ENCODE assay signal across 5 cellular contexts in the genomic region with DNA sequence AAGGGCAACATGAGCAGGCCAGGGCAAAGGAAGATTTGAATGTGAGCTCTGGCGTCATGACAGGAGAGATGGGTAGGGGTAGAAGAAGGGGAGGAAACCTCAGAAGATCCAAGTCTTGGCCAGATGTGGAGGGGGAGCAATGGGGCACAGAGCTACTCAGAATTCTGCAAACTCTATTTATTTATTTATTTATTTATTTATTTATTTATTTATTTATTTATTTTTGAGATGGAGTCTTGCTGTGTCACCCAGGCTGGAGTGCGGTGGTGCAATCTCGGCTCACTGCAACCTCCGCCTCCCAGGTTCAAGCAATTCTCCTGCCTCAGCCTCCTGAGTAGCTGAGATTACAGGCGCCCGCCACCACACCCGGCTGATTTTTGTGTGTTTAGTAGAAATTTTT. TPM values are rescaled to one million over a fixed set of nuclear protein-coding genes. Genes with fewer than 3 reads are reported as not detected.
"Had no signal": no experiment of that assay in that cellular context is flagged by ENCODE, and none has a peak within 500 bp of the region (broad histone marks: within the 10 kb centered on the region; RNA-seq: fewer than 3 reads in every experiment).

No MANE protein-coding gene starts in this region.

RNA-seq across cellular contexts. Expression of a gene that starts 21.2 kb away (rescaled TPM):
- total RNA-seq: GM23248, H7, IMR-90 had no signal
- polyA plus RNA-seq: GM23248, IMR-90, K562 had no signal

RNA-seq across cellular contexts. Expression of a gene that starts 25.2 kb away (rescaled TPM):
- total RNA-seq: GM23248, HT-29, IMR-90 had no signal
- polyA plus RNA-seq: GM23248, IMR-90 had no signal
